Comparison of ENCODE assay signal across 30 cellular contexts in the genomic region with DNA sequence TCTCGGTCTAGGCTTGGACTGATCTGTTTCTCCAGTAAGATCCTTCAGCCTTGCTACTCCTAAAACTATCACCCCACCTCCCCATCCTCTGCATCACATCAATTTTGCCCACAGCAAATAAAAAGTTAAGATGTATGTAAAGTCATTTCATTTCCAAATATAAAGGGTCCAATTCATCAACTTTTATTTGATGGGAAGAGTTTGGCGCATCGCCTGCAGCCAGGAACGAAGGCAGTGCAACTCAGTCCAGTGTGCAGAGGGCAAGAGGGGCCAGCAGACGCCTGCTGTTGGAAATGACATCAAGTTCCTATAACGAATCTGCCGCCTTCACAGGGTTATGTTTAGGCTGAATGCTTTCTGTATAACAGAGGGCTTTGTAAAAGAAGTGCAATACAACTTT.
"Had no signal": no experiment of that assay in that cellular context is flagged by ENCODE, and none has a peak within 500 bp of the region (broad histone marks: within the 10 kb centered on the region; RNA-seq: fewer than 3 reads in every experiment).

No MANE protein-coding gene starts in this region.

- H3K9me3 Mint-ChIP-seq: activated naive CD4-positive, alpha-beta T cell treated with anti-CD3 and anti-CD28 coated beads, Interleukin-2, amount 50 U/mL, for 72 hours; activated T-cell treated with anti-CD3 and anti-CD28 coated beads, Interleukin-2, amount 50 U/mL, for 72 hours; immature natural killer cell; mesothelial cell of epicardium; naive B cell; neural crest cell; stimulated activated effector memory CD8-positive, alpha-beta T cell treated with anti-CD3 and anti-CD28 coated beads, Interleukin-12 subunit alpha, Interleukin-12 subunit beta, amount 100 ng/mL, for 72 hours; stimulated activated naive CD8-positive, alpha-beta T cell treated with anti-CD3 and anti-CD28 coated beads, Interleukin-15, amount 100 ng/mL, for 72 hours; T-helper 2 cell treated with Interferon-gamma antibody and Interleukin-4, amounts not matched to agents 5 μg/mL and 100 μg/mL, for 36 hours had no signal

- H3K27ac ChIP-seq: breast epithelium, epithelial cell of prostate, parathyroid adenoma, right lobe of liver, skin epidermis, suprapubic skin had no signal

- H3K27ac Mint-ChIP-seq: activated naive CD4-positive, alpha-beta T cell treated with anti-CD3 and anti-CD28 coated beads, Interleukin-2, amount 50 U/mL, for 72 hours; activated T-cell treated with anti-CD3 and anti-CD28 coated beads, Interleukin-2, amount 50 U/mL, for 72 hours; immature natural killer cell; naive B cell; stimulated activated effector memory CD8-positive, alpha-beta T cell treated with anti-CD3 and anti-CD28 coated beads, Interleukin-12 subunit alpha, Interleukin-12 subunit beta, amount 100 ng/mL, for 72 hours; stimulated activated naive CD8-positive, alpha-beta T cell treated with anti-CD3 and anti-CD28 coated beads, Interleukin-15, amount 100 ng/mL, for 72 hours; T-helper 2 cell treated with Interferon-gamma antibody and Interleukin-4, amounts not matched to agents 5 μg/mL and 100 μg/mL, for 36 hours had no signal

- H3K4me3 Mint-ChIP-seq: activated T-cell treated with anti-CD3 and anti-CD28 coated beads, Interleukin-2, amount 50 U/mL, for 72 hours; immature natural killer cell; mesothelial cell of epicardium; naive B cell; neural crest cell; stimulated activated effector memory CD8-positive, alpha-beta T cell treated with anti-CD3 and anti-CD28 coated beads, Interleukin-12 subunit alpha, Interleukin-12 subunit beta, amount 100 ng/mL, for 72 hours; stimulated activated naive CD8-positive, alpha-beta T cell treated with anti-CD3 and anti-CD28 coated beads, Interleukin-15, amount 100 ng/mL, for 72 hours; T-helper 2 cell treated with Interferon-gamma antibody and Interleukin-4, amounts not matched to agents 5 μg/mL and 100 μg/mL, for 36 hours had no signal

- H3K36me3 ChIP-seq: breast epithelium, right lobe of liver had no signal

- H3K4me3 ChIP-seq: breast epithelium, gastroesophageal sphincter, right lobe of liver, skin epidermis, suprapubic skin, tibial artery had no signal

- DNase-seq: activated CD4-positive, alpha-beta T cell treated with anti-CD3 and anti-CD28 coated beads for 4 hours; activated CD4-positive, alpha-beta T cell treated with anti-CD3 and anti-CD28 coated beads, Interleukin-2, amount 50 U/mL, for 4 hours; activated naive CD4-positive, alpha-beta T cell; activated T-cell treated with anti-CD3 and anti-CD28 coated beads for 4 hours; activated T-cell treated with anti-CD3 and anti-CD28 coated beads, Interleukin-2, amount 50 U/mL, for 72 hours; dermis blood vessel endothelial cell; effector CD4-positive, alpha-beta T cell; hypothalamus; immature natural killer cell; kidney; left colon; naive B cell; nucleus accumbens; right lobe of liver; stimulated activated CD4-positive, alpha-beta T cell treated with anti-CD3 and anti-CD28 coated beads, Interleukin-12 subunit alpha, Interleukin-12 subunit beta, amount 100 ng/mL, for 4 hours; stimulated activated CD4-positive, alpha-beta T cell treated with anti-CD3 and anti-CD28 coated beads, Interleukin-4, amount 100 ng/mL, for 24 hours; stimulated activated naive CD8-positive, alpha-beta T cell treated with anti-CD3 and anti-CD28 coated beads, Interleukin-15, amount 100 ng/mL, for 72 hours; T-helper 1 cell; tibial artery had no signal

- H3K36me3 Mint-ChIP-seq: activated naive CD4-positive, alpha-beta T cell treated with anti-CD3 and anti-CD28 coated beads, Interleukin-2, amount 50 U/mL, for 72 hours; naive B cell had no signal

- H3K9me3 ChIP-seq: breast epithelium, gastroesophageal sphincter, right lobe of liver, suprapubic skin, tibial artery had no signal

- H3K9ac ChIP-seq: parathyroid adenoma had no signal

- ATAC-seq: activated naive CD4-positive, alpha-beta T cell treated with anti-CD3 and anti-CD28 coated beads, Interleukin-2, amount 50 U/mL, for 72 hours; activated T-cell treated with anti-CD3 and anti-CD28 coated beads, Interleukin-2, amount 50 U/mL, for 72 hours; gastroesophageal sphincter; left colon; right lobe of liver; stimulated activated effector memory CD8-positive, alpha-beta T cell treated with anti-CD3 and anti-CD28 coated beads, Interleukin-12 subunit alpha, Interleukin-12 subunit beta, amount 100 ng/mL, for 72 hours; stimulated activated naive CD8-positive, alpha-beta T cell treated with anti-CD3 and anti-CD28 coated beads, Interleukin-15, amount 100 ng/mL, for 72 hours had no signal

- H3K27me3 Mint-ChIP-seq: naive B cell; stimulated activated naive CD8-positive, alpha-beta T cell treated with anti-CD3 and anti-CD28 coated beads, Interleukin-15, amount 100 ng/mL, for 72 hours had no signal

- H2AFZ ChIP-seq: parathyroid adenoma had no signal

- H3K4me1 Mint-ChIP-seq: naive B cell had no signal

- H3K27me3 ChIP-seq: breast epithelium, gastroesophageal sphincter, right lobe of liver, suprapubic skin, tibial artery had no signal
